19 cellular contexts compared by ENCODE assay signal in the genomic region with DNA sequence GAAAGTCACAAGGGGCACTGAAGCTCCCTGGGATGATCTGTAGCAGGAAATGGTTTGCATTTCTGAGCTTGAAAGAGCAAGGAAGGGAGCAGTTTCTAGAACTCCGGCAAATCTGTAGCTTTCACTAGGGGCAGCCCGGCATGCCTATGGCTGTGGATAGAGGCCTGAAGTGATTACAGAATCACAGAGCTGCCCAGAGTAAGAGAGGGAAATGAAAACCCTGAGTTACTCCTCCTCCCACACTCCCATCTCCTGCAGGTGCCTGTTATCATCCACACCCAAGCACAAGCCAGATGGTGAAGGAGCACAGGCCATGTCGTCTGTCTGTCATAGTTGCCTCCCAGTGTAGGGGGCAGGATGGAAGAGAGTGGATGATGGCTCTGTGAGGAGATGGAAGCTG. TPM values are rescaled to one million over a fixed set of nuclear protein-coding genes. Genes with fewer than 3 reads are reported as not detected.
A peak's percentile ranks its signal among the peaks of the same experiment; 100 is the strongest.
DNase-seq lines count a peak whose midpoint lies in the region; ATAC-seq, FAIRE-seq and TF ChIP-seq lines count a peak whose summit lies in the region.
"Had no signal": no experiment of that assay in that cellular context is flagged by ENCODE, and none has a peak within 500 bp of the region (broad histone marks: within the 10 kb centered on the region; RNA-seq: fewer than 3 reads in every experiment).

No MANE protein-coding gene starts in this region.

- WGBS in heart left ventricle, 4 donors, result 50 to 86% (median 61%) methylated on average over 2 to 3 of the region's 3 CpGs

- peak overlapping the region; percentile 19 for H3K9ac ChIP-seq in HUES6 (ENCODE audit: low read length)
- H3K9ac ChIP-seq: BLaER1 had no signal

- H3K9me3 ChIP-seq in HUES6 (ENCODE audit: control insufficient read depth, insufficient read depth, low read depth, low read length) (no peaks in the 10 kb centered on the region), heart left ventricle (no peaks in the 10 kb centered on the region)
- H3K9me3 ChIP-seq: BLaER1, Peyer's patch, tibial nerve had no signal

- intact Hi-C loops in heart left ventricle (cut with DNase I), result no loop called here

- H3K9me3 Mint-ChIP-seq in chondrocyte (ENCODE audit: low read depth), result no peaks in the 10 kb centered on the region
- H3K9me3 Mint-ChIP-seq: activated CD4-positive, alpha-beta memory T cell treated with anti-CD3 and anti-CD28 coated beads, Interleukin-2, amount 10 ng/mL, durations not matched to agents 7 days and 5 days; nephron had no signal

- peaks cover 6% of the 10 kb centered on the region; the same call in 1 of the 2 replicates for H3K27me3 ChIP-seq in HUES6 (ENCODE audit: control insufficient read depth, insufficient read depth, low read length)
- no peaks in the 10 kb centered on the region for H3K27me3 ChIP-seq in heart left ventricle
- H3K27me3 ChIP-seq: BLaER1, Peyer's patch, tibial nerve had no signal

- FAIRE-seq in GM12891 (lab: Jason Lieb, UNC), result peak; percentile 48

- H3K4me1 ChIP-seq in HUES6 (ENCODE audit: control insufficient read depth, insufficient read depth, low read length) (peaks cover 61% of the 10 kb centered on the region), heart left ventricle (peaks cover 0 to 21% (median 0%) of the 10 kb centered on the region in 12 donors)
- H3K4me1 ChIP-seq: BLaER1, Peyer's patch, tibial nerve had no signal

- ATAC-seq in GM21381 (IDR thresholded peaks at IDR 0.05; ENCODE audit: unreplicated experiment), result no peak
- ATAC-seq in HG03520 (IDR thresholded peaks at IDR 0.05; ENCODE audit: unreplicated experiment), result no peak
- ATAC-seq in heart left ventricle, result no peak

- peaks cover 35% of the 10 kb centered on the region for H3K4me1 Mint-ChIP-seq in chondrocyte (ENCODE audit: low read depth)

- H3K36me3 ChIP-seq in HUES6 (ENCODE audit: control insufficient read depth, insufficient read depth, low read length) (no peaks in the 10 kb centered on the region), heart left ventricle (no peaks in the 10 kb centered on the region)
- H3K36me3 ChIP-seq: BLaER1, Peyer's patch, tibial nerve had no signal

- H3K4me3 Mint-ChIP-seq in chondrocyte (ENCODE audit: unreplicated experiment), result no peak overlapping the region
- H3K4me3 Mint-ChIP-seq: activated CD4-positive, alpha-beta memory T cell treated with anti-CD3 and anti-CD28 coated beads, Interleukin-2, amount 10 ng/mL, durations not matched to agents 7 days and 5 days; nephron had no signal

- H3K27ac ChIP-seq in HUES6 (ENCODE audit: low read depth, low read length) (peak overlapping the region; percentile 44), heart left ventricle (no peak overlapping the region)
- H3K27ac ChIP-seq: BLaER1, Peyer's patch, tibial nerve had no signal

- TF ChIP-seq CTCF in chondrocyte (IDR thresholded peaks at IDR 0.05) (no peak), heart left ventricle (IDR thresholded peaks at IDR 0.05) (no peak)

- H3K4me3 ChIP-seq in HUES6 (ENCODE audit: low read depth, low read length) (no peak overlapping the region), heart left ventricle (no peak overlapping the region)
- H3K4me3 ChIP-seq: BLaER1, Peyer's patch, tibial nerve had no signal

- peaks cover 3% of the 10 kb centered on the region for H3K36me3 Mint-ChIP-seq in chondrocyte (ENCODE audit: low read depth)

- H3K27ac Mint-ChIP-seq in chondrocyte (ENCODE audit: unreplicated experiment), result peak overlapping the region; percentile 47
- H3K27ac Mint-ChIP-seq: activated CD4-positive, alpha-beta memory T cell treated with anti-CD3 and anti-CD28 coated beads, Interleukin-2, amount 10 ng/mL, durations not matched to agents 7 days and 5 days had no signal

- DNase-seq in GM12891 (ENCODE audit: insufficient read length, low spot score) (no peak), chondrocyte (ENCODE audit: low spot score) (no peak), left kidney (ENCODE audit: low read depth, low spot score) (peak; percentile 16), heart left ventricle (no peak)
- DNase-seq: activated CD4-positive, alpha-beta memory T cell treated with anti-CD3 and anti-CD28 coated beads, Interleukin-2, amount 10 ng/mL, durations not matched to agents 7 days and 5 days; activated CD4-positive, CD25-positive, alpha-beta regulatory T cell treated with anti-CD3 and anti-CD28 coated beads, Interleukin-2, amount 50 U/mL, for 72 hours; activated effector memory CD4-positive, alpha-beta T cell treated with anti-CD3 and anti-CD28 coated beads, Interleukin-2, amount 50 U/mL, for 16 hours; central memory CD4-positive, alpha-beta T cell; NCI-H1092 treated with DMSO at 0.1 percent for 48 hours; NCI-H1930; NCI-H526; Peyer's patch; T-helper 1 cell had no signal

- TF ChIP-seq POLR2A in GM12891 (IDR thresholded peaks at IDR 0.05; ENCODE audit: low read depth, low read length), result no peak
- no peak for TF ChIP-seq POLR2A in heart left ventricle (IDR thresholded peaks at IDR 0.05)

- peaks cover 11% of the 10 kb centered on the region for H3K27me3 Mint-ChIP-seq in chondrocyte (ENCODE audit: low read depth)

TF ChIP-seq in GM12891, 5 proteins besides CTCF, POLR2A, EP300 and RAD21:
- TF ChIP-seq POLR2AphosphoS5 (IDR thresholded peaks at IDR 0.05; ENCODE audit: low read depth, low read length), result no peak
- TF ChIP-seq POU2F2 (IDR thresholded peaks at IDR 0.05; ENCODE audit: low read depth, low read length), result no peak
- TF ChIP-seq SPI1 (IDR thresholded peaks at IDR 0.05; ENCODE audit: low read depth, low read length), result no peak
- TF ChIP-seq TAF1 (IDR thresholded peaks at IDR 0.05; ENCODE audit: low read depth, low read length), result no peak
- TF ChIP-seq PAX5 (IDR thresholded peaks at IDR 0.05; ENCODE audit: insufficient read depth, low read length, severe bottlenecking), result no peak

RNA-seq across cellular contexts. Expression of a gene that starts 37.1 kb away (rescaled TPM):
- 332 TPM for polyA plus RNA-seq in GM12891 (2012; ENCODE audit: low read depth, missing spikeins)
- total RNA-seq in chondrocyte, result 5.1 to 6.6 TPM (median 6.4 TPM) in 3 replicates
- 100 to 1,000 TPM in 1 of 9 donors, 10 to 100 TPM in 8; 23.1 to 228 (median 34.7) TPM for total RNA-seq in heart left ventricle
- 10 to 100 TPM; 44.2 to 44.6 TPM for polyA plus RNA-seq in heart left ventricle
